Comparison of ENCODE assay signal across 16 cellular contexts in genomic region chr15:98955980-98956723, GRCh38. TPM values are rescaled to one million over a fixed set of nuclear protein-coding genes. Genes with fewer than 3 reads are reported as not detected.
A peak's percentile ranks its signal among the peaks of the same experiment; 100 is the strongest.
DNase-seq lines count a peak whose midpoint lies in the region; ATAC-seq and TF ChIP-seq lines count a peak whose summit lies in the region.
"Had no signal": no experiment of that assay in that cellular context is flagged by ENCODE, and none has a peak within 500 bp of the region (broad histone marks: within the 10 kb centered on the region; RNA-seq: fewer than 3 reads in every experiment).

No MANE protein-coding gene starts in this region.

- 55% methylated on average over 11 of the region's 24 CpGs for WGBS in right lobe of liver (ENCODE audit: insufficient coverage, low coverage, low lambda C conversion rate, missing lambda C conversion rate)

- TF ChIP-seq CTCF in right lobe of liver (IDR thresholded peaks at IDR 0.05), result no peak

- peaks cover 0 to 2% (median 0%) of the 10 kb centered on the region in 4 donors for H3K36me3 ChIP-seq in right lobe of liver

- H3K27ac ChIP-seq in angular gyrus (ENCODE audit: low read depth, low read length) (peak overlapping the region; percentile 53), right lobe of liver (no peak overlapping the region), temporal lobe (ENCODE audit: low read depth, low read length) (peak overlapping the region; percentile 87)
- H3K27ac ChIP-seq: parathyroid adenoma had no signal

- H3K4me1 ChIP-seq in right lobe of liver, result peaks cover 0 to 20% (median 4%) of the 10 kb centered on the region in 4 donors
- H3K4me1 ChIP-seq: parathyroid adenoma had no signal

- peak; percentile 67 for DNase-seq in Jurkat, Clone E6-1 (ENCODE audit: low read depth, low spot score)
- DNase-seq in right lobe of liver, result peak in 2 of 3 donors; percentile 69 to 75
- DNase-seq in NK-92 treated with Interleukin-12 subunit alpha and Interleukin-12 subunit beta, amount 100 ng/mL, for 24 hours (lab: John Stamatoyannopoulos, UW), result no peak
- DNase-seq in T-helper 9 cell, result no peak
- no peak for DNase-seq in SHP77 treated with DMSO at 0.1 percent for 48 hours (lab: John Stamatoyannopoulos, UW)
- DNase-seq: activated CD4-positive, CD25-positive, alpha-beta regulatory T cell treated with anti-CD3 and anti-CD28 coated beads, Interleukin-2, amount 50 U/mL, for 72 hours; CD4-positive, CD25-positive, alpha-beta regulatory T cell; cerebellar nuclear complex; NCI-H1092 treated with DMSO at 0.1 percent for 48 hours; NCI-H345 had no signal

- no peaks in the 10 kb centered on the region for H3K9me3 ChIP-seq in right lobe of liver

- H3K27me3 ChIP-seq in right lobe of liver, result no peaks in the 10 kb centered on the region

- H3K4me3 ChIP-seq in Jurkat, Clone E6-1 (ENCODE audit: low read length), result no peak overlapping the region
- no peak overlapping the region for H3K4me3 ChIP-seq in right lobe of liver

- TF ChIP-seq POLR2A in right lobe of liver (IDR thresholded peaks at IDR 0.05), result no peak

- intact Hi-C loops in right lobe of liver (cut with DNase I), result no loop called here

- peak; percentile 3 to 31 (median 26) for ATAC-seq in right lobe of liver
- ATAC-seq: esophagus mucosa had no signal

RNA-seq across cellular contexts. Expression of gene PGPEP1L, which starts 51.4 kb away (rescaled TPM):
- polyA plus RNA-seq in Jurkat, Clone E6-1 (2012; ENCODE audit: insufficient read depth, insufficient read length), result not detected
- total RNA-seq in right lobe of liver (not detected), temporal lobe (not detected)
- total RNA-seq: CD4-positive, CD25-positive, alpha-beta regulatory T cell; esophagus mucosa; mesenteric fat pad; urinary bladder had no signal
- polyA plus RNA-seq: CD4-positive, CD25-positive, alpha-beta regulatory T cell had no signal

Comparison
In these comparisons a context has a peak if more than half of its experiments do, and no peak if none do; other contexts are left out.
1. DNase-seq: peak in Jurkat, Clone E6-1 (single experiment) and right lobe of liver (2 of 3); none in NK-92 treated with Interleukin-12 subunit alpha and Interleukin-12 subunit beta, amount 100 ng/mL, for 24 hours (single experiment), T-helper 9 cell (single experiment) and SHP77 treated with DMSO at 0.1 percent for 48 hours (single experiment).
2. H3K27ac ChIP-seq: peak in angular gyrus (single experiment) and temporal lobe (single experiment); none in right lobe of liver (0 of 3).